ENCODE assay signal across 8 cellular contexts in the genomic region with DNA sequence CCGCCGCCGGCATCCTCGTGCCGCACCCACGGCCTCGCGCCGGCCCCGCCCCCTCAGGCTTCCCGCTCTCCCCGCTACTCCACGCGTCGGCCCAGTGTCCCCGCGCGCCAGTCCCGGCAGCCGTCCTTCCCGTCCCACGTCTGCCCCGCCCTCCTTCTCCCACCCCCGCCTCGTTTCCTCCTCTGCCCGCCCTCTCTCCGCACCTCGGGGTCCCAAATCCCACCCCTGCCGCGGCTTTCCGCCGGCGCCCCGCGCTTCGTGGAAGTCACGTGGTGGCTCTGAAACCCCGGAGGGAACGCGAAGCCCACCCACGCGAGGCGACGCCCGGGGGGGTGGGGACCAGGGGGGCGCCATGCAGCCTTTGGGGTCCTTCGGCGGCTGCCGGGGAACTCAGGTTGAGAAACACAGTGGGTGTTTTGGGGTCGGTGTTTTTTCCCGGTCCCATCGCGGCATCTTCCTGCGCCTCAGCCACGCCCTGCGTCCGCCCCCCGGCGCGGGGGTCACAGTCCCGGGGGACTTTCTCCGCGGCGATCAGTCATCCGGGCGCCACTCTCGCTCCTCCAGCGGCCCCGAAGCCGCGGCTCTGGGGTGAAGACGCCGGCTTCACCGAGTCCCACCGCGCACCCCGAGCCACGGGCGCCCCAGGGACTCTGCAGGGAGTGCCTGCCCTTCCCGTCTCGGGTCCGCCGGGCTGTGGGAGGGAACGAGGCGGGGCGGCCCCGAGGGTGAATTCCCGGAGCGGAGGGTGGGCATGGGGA. TPM values are rescaled to one million over a fixed set of nuclear protein-coding genes. Genes with fewer than 3 reads are reported as not detected.
DNase-seq lines count a peak whose midpoint lies in the region; ATAC-seq and TF ChIP-seq lines count a peak whose summit lies in the region.

BATF3 (minus strand) TSS at position 2 of the 758 bp plus-strand sequence. CDS start 78 bp downstream, outside the sequence.

- no peak within 1 kb of the TSS; the same call in 1 of the 2 replicates for H3K56ac ChIP-seq in IMR-90 (ENCODE audit: extremely low read depth, insufficient read depth, low read length)

- peak within 1 kb of the TSS; percentile 75; the same call in 1 of the 2 replicates for H3K23ac ChIP-seq in IMR-90 (ENCODE audit: low read depth, low read length)

- peak within 1 kb of the TSS; percentile 56 for H3K9ac ChIP-seq in IMR-90 (ENCODE audit: low read depth, low read length)

- H4K5ac ChIP-seq in IMR-90 (ENCODE audit: low read depth, low read length) = no peak within 1 kb of the TSS

- peaks cover 2% of the 10 kb centered on the region; the same call in 1 of the 2 replicates for H3K36me3 ChIP-seq in IMR-90 (ENCODE audit: control insufficient read depth, insufficient read depth, low read length)
- no peaks in the 10 kb centered on the region for H3K36me3 ChIP-seq in naive thymus-derived CD4-positive, alpha-beta T cell (ENCODE audit: control insufficient read depth in 2 of 3, insufficient read depth in 3 of 3, low read length in 3 of 3)
- H3K36me3 ChIP-seq in testis (ENCODE audit: low read depth, missing control alignments) = no peaks in the 10 kb centered on the region

- intact Hi-C loops in IMR-90 (cut with micrococcal nuclease) = loop anchor here (2.0 to 5.0 kb wide), 2 partner anchors 35 to 88 kb away; no protein-coding TSS in a partner anchor
- intact Hi-C loops in naive thymus-derived CD4-positive, alpha-beta T cell (cut with micrococcal nuclease) = loop anchor here (1.0 to 5.0 kb wide), 13 partner anchors 21 to 415 kb away; partner anchors contain the start of genes ATF3 (in 1 of the 2), FLVCR1 (in 1 of the 2) and PPP2R5A (in 1 of the 2)
- intact Hi-C loops in testis (cut with DNase I; ENCODE audit: low total_unique reads) = no loop called here

- H3K27me3 Mint-ChIP-seq in activated CD8-positive, alpha-beta T cell treated with anti-CD3 and anti-CD28 coated beads, Interleukin-2, amount 10 ng/mL, durations not matched to agents 7 days and 5 days (ENCODE audit: low read depth) = peaks cover 5% of the 10 kb centered on the region
- H3K27me3 Mint-ChIP-seq in endothelial cell (ENCODE audit: unreplicated experiment) = peaks cover 17% of the 10 kb centered on the region
- H3K27me3 Mint-ChIP-seq in naive thymus-derived CD4-positive, alpha-beta T cell = peaks cover 0 to 31% (median 5%) of the 10 kb centered on the region in 5 donors

- H2BK5ac ChIP-seq in IMR-90 (ENCODE audit: low read depth, low read length, poor library complexity, severe bottlenecking) = no peak within 1 kb of the TSS

- no peak within 1 kb of the TSS for H4K91ac ChIP-seq in IMR-90 (ENCODE audit: insufficient read depth, low read depth, low read length)

- no peaks in the 10 kb centered on the region for H3K9me3 Mint-ChIP-seq in activated CD8-positive, alpha-beta T cell treated with anti-CD3 and anti-CD28 coated beads, Interleukin-2, amount 10 ng/mL, durations not matched to agents 7 days and 5 days (ENCODE audit: insufficient read depth)
- H3K9me3 Mint-ChIP-seq in endothelial cell (ENCODE audit: unreplicated experiment) = no peaks in the 10 kb centered on the region
- no peaks in the 10 kb centered on the region for H3K9me3 Mint-ChIP-seq in naive thymus-derived CD4-positive, alpha-beta T cell

- TF ChIP-seq CTCF in AG10803 (conservative IDR thresholded peaks at IDR 0.05; ENCODE audit: low read length) = no peak
- TF ChIP-seq CTCF in IMR-90 (conservative IDR thresholded peaks at IDR 0.05; ENCODE audit: low read depth, low read length) = no peak
- TF ChIP-seq CTCF in endothelial cell (IDR thresholded peaks at IDR 0.05; ENCODE audit: unreplicated experiment) = no peak
- no peak for TF ChIP-seq CTCF in testis (IDR thresholded peaks at IDR 0.05)

- H3K9me1 ChIP-seq in IMR-90 (ENCODE audit: insufficient read depth, low read length) = no peaks in the 10 kb centered on the region

- H2BK20ac ChIP-seq in IMR-90 (ENCODE audit: low read depth, low read length) = no peak within 1 kb of the TSS

- peaks cover 52% of the 10 kb centered on the region for H3K4me1 Mint-ChIP-seq in activated CD8-positive, alpha-beta T cell treated with anti-CD3 and anti-CD28 coated beads, Interleukin-2, amount 10 ng/mL, durations not matched to agents 7 days and 5 days (ENCODE audit: low read depth)
- H3K4me1 Mint-ChIP-seq in endothelial cell (ENCODE audit: unreplicated experiment) = peaks cover 10% of the 10 kb centered on the region
- H3K4me1 Mint-ChIP-seq in naive thymus-derived CD4-positive, alpha-beta T cell = peaks cover 28 to 53% (median 46%) of the 10 kb centered on the region in 7 donors

- H3K9me3 ChIP-seq in IMR-90 (ENCODE audit: control insufficient read depth, insufficient read depth, low read length) (no peaks in the 10 kb centered on the region), testis (no peaks in the 10 kb centered on the region)
- no peaks in the 10 kb centered on the region for H3K9me3 ChIP-seq in naive thymus-derived CD4-positive, alpha-beta T cell (ENCODE audit: control insufficient read depth in 2 of 3, low read length in 3 of 3)

- peak within 1 kb of the TSS; percentile 92 for H2AFZ ChIP-seq in IMR-90 (replicated peaks; ENCODE audit: low read length, poor library complexity)

- ATAC-seq in GM19372 (IDR thresholded peaks at IDR 0.05; ENCODE audit: low read depth, unreplicated experiment) (peak; percentile 21), IMR-90 (ENCODE audit: low read depth) (peak; percentile 60)
- ATAC-seq in activated CD8-positive, alpha-beta T cell treated with anti-CD3 and anti-CD28 coated beads, Interleukin-2, amount 10 ng/mL, durations not matched to agents 7 days and 5 days = peak; percentile 63
- peak; percentile 58 for ATAC-seq in naive thymus-derived CD4-positive, alpha-beta T cell

- CTCF ChIA-PET in IMR-90 (lab: Yijun Ruan, JAX) = interaction anchor here (1.3 kb wide), 1 partner anchor 51 kb away, joined by 3 read pairs; no protein-coding TSS in a partner anchor
- CTCF ChIA-PET in activated CD8-positive, alpha-beta T cell treated with anti-CD3 and anti-CD28 coated beads, Interleukin-2, amount 10 ng/mL, durations not matched to agents 7 days and 5 days (lab: Charles Lee) = interaction anchor here (0.8 to 4.5 kb wide), 10 partner anchors 9 to 81 kb away, joined by 3 to 47 read pairs (median 4); no protein-coding TSS in a partner anchor
- CTCF ChIA-PET in naive thymus-derived CD4-positive, alpha-beta T cell (lab: Charles Lee) = interaction anchor here (1.3 to 1.7 kb wide), 4 partner anchors 41 to 62 kb away, joined by 4 to 9 read pairs (median 4); no protein-coding TSS in a partner anchor

- DNase-seq in AG10803 (ENCODE audit: low read depth) = peak; percentile 11
- DNase-seq in IMR-90 = no peak
- peak; percentile 52 for DNase-seq in activated CD8-positive, alpha-beta T cell treated with anti-CD3 and anti-CD28 coated beads, Interleukin-2, amount 10 ng/mL, durations not matched to agents 7 days and 5 days
- peak; percentile 22 for DNase-seq in endothelial cell (ENCODE audit: low spot score)
- peak; percentile 5 to 74 (median 41) for DNase-seq in naive thymus-derived CD4-positive, alpha-beta T cell
- peak; percentile 25 for DNase-seq in testis
- no peak for DNase-seq in AG08395 (ENCODE audit: low spot score)

- peak within 1 kb of the TSS; percentile 11 to 24; a peak in 1 of 4 replicates for H4K8ac ChIP-seq in IMR-90 (ENCODE audit: low read depth in 2 of 2, low read length in 2 of 2)

- POLR2A ChIA-PET in IMR-90 (lab: Charles Lee; ENCODE audit: unreplicated experiment) = interaction anchor here (0.6 kb wide), 1 partner anchor 34 kb away, joined by 5 read pairs; no protein-coding TSS in a partner anchor
- POLR2A ChIA-PET in activated CD8-positive, alpha-beta T cell treated with anti-CD3 and anti-CD28 coated beads, Interleukin-2, amount 10 ng/mL, durations not matched to agents 7 days and 5 days (lab: Charles Lee) = interaction anchor here (1.4 to 1.5 kb wide), 2 partner anchors 11 to 38 kb away, joined by 3 to 4 read pairs; no protein-coding TSS in a partner anchor
- POLR2A ChIA-PET in naive thymus-derived CD4-positive, alpha-beta T cell (lab: Charles Lee) = no interaction called here

- no TSS peak for BruUV-seq in IMR-90 (replicated peaks; lab: Mats Ljungman, UMichigan)

- H3K4me3 ChIP-seq in AG10803 (ENCODE audit: low read length) (peak within 1 kb of the TSS; percentile 54), IMR-90 (ENCODE audit: insufficient read depth, low read depth, low read length) (peak within 1 kb of the TSS; percentile 73), testis (peak within 1 kb of the TSS; percentile 60 to 76)
- peak within 1 kb of the TSS; percentile 56 for H3K4me3 ChIP-seq in naive thymus-derived CD4-positive, alpha-beta T cell (ENCODE audit: low read length)

- no peak within 1 kb of the TSS for H3K18ac ChIP-seq in IMR-90 (ENCODE audit: low read depth, low read length)

- H3K27ac ChIP-seq in IMR-90 (ENCODE audit: insufficient read depth, low read length) = peak within 1 kb of the TSS; percentile 15; the same call in 1 of the 2 replicates
- peak within 1 kb of the TSS; percentile 61 for H3K27ac ChIP-seq in naive thymus-derived CD4-positive, alpha-beta T cell (ENCODE audit: low read depth, low read length)
- no peak within 1 kb of the TSS for H3K27ac ChIP-seq in testis

- H3K27me3 ChIP-seq in IMR-90 (ENCODE audit: control insufficient read depth, insufficient read depth, low read length) = no peaks in the 10 kb centered on the region
- H3K27me3 ChIP-seq in naive thymus-derived CD4-positive, alpha-beta T cell (ENCODE audit: control insufficient read depth in 2 of 2, insufficient read depth in 2 of 2, low read length in 2 of 2) = no peaks in the 10 kb centered on the region
- peaks cover 4% of the 10 kb centered on the region for H3K27me3 ChIP-seq in testis

- no peak for TF ChIP-seq POLR2A in IMR-90 (IDR thresholded peaks at IDR 0.05; ENCODE audit: low read depth, low read length)
- TF ChIP-seq POLR2A in testis (IDR thresholded peaks at IDR 0.05) = no peak

- in situ Hi-C loops in IMR-90 (cut with MboI; ENCODE audit: low sequenced_read_pairs) = no loop called here

- H3K14ac ChIP-seq in IMR-90 (replicated peaks; ENCODE audit: low read depth, low read length) = 0 out of 2 replicates have a peak within 1 kb of the TSS, but pooled peaks have one; percentile 29

- H2AK9ac ChIP-seq in IMR-90 (replicated peaks; ENCODE audit: low read depth, low read length, poor library complexity) = peak within 1 kb of the TSS; percentile 67

- 0% methylated on average over 11 of the region's 89 CpGs; no CpG with 5 or more reads in 1 of the 2 experiments for WGBS in IMR-90 (ENCODE audit: extremely low coverage in 2 of 2, insufficient read length in 1 of 2), 2 experiments
- 0 to 1% methylated on average over 4 to 85 of the region's 89 CpGs for WGBS in testis, 2 donors

- no peak for TF ChIP-seq RAD21 in IMR-90 (IDR thresholded peaks at IDR 0.05; ENCODE audit: low read length)

- H3K4ac ChIP-seq in IMR-90 (ENCODE audit: low read depth, low read length) = peak within 1 kb of the TSS; percentile 45

- peak within 1 kb of the TSS; percentile 87 for H3K4me2 ChIP-seq in IMR-90 (ENCODE audit: low read depth, low read length)

- dilution Hi-C loops in IMR-90 (cut with HindIII; ENCODE audit: low sequenced_read_pairs, unreplicated experiment) = no loop called here

- no peaks in the 10 kb centered on the region for H4K20me1 ChIP-seq in IMR-90 (ENCODE audit: insufficient read depth, low read length)

- H3K79me1 ChIP-seq in IMR-90 (ENCODE audit: low read depth in 1 of 2, low read length in 2 of 2) = no peaks in the 10 kb centered on the region; a peak in 2 of 4 replicates

- H3K36me3 Mint-ChIP-seq in activated CD8-positive, alpha-beta T cell treated with anti-CD3 and anti-CD28 coated beads, Interleukin-2, amount 10 ng/mL, durations not matched to agents 7 days and 5 days (ENCODE audit: low read depth) = peaks cover 12% of the 10 kb centered on the region
- peaks cover 5% of the 10 kb centered on the region for H3K36me3 Mint-ChIP-seq in endothelial cell (ENCODE audit: low read depth, unreplicated experiment)
- H3K36me3 Mint-ChIP-seq in naive thymus-derived CD4-positive, alpha-beta T cell = peaks cover 0 to 7% (median 0%) of the 10 kb centered on the region in 5 donors

- H2BK120ac ChIP-seq in IMR-90 (ENCODE audit: low read depth, low read length) = peak within 1 kb of the TSS; percentile 6; the same call in 1 of the 2 replicates

- H3K4me3 Mint-ChIP-seq in activated CD8-positive, alpha-beta T cell treated with anti-CD3 and anti-CD28 coated beads, Interleukin-2, amount 10 ng/mL, durations not matched to agents 7 days and 5 days = peak within 1 kb of the TSS; percentile 87
- H3K4me3 Mint-ChIP-seq in endothelial cell (ENCODE audit: unreplicated experiment) = peak within 1 kb of the TSS; percentile 72
- peak within 1 kb of the TSS; percentile 83 to 91 (median 88) for H3K4me3 Mint-ChIP-seq in naive thymus-derived CD4-positive, alpha-beta T cell

- peak within 1 kb of the TSS; percentile 80 for H3K27ac Mint-ChIP-seq in activated CD8-positive, alpha-beta T cell treated with anti-CD3 and anti-CD28 coated beads, Interleukin-2, amount 10 ng/mL, durations not matched to agents 7 days and 5 days
- H3K27ac Mint-ChIP-seq in endothelial cell (ENCODE audit: unreplicated experiment) = no peak within 1 kb of the TSS
- peak within 1 kb of the TSS; percentile 47 to 91 (median 71) for H3K27ac Mint-ChIP-seq in naive thymus-derived CD4-positive, alpha-beta T cell

- H3K4me1 ChIP-seq in IMR-90 (ENCODE audit: control insufficient read depth, insufficient read depth, low read length) (peaks cover 3% of the 10 kb centered on the region; the same call in 1 of the 2 replicates), testis (peaks cover 4% of the 10 kb centered on the region)
- peaks cover 9 to 20% of the 10 kb centered on the region in 2 donors for H3K4me1 ChIP-seq in naive thymus-derived CD4-positive, alpha-beta T cell (ENCODE audit: control insufficient read depth in 2 of 2, insufficient read depth in 2 of 2, low read length in 2 of 2)

- H2AK5ac ChIP-seq in IMR-90 (ENCODE audit: low read depth, low read length) = peak within 1 kb of the TSS; percentile 25

- 0 out of 3 replicates have a peak within 1 kb of the TSS, but pooled peaks have one; percentile 55 for H2BK15ac ChIP-seq in IMR-90 (ENCODE audit: low read depth, low read length)

RNA-seq across cellular contexts. Expression of gene BATF3, which starts in this region (rescaled TPM):
- 1.6 and 2.2 TPM in 2 replicates for total RNA-seq in IMR-90 (2012; rRNA removed)
- polyA plus RNA-seq in IMR-90 (2012; rRNA removed) = 3.0 and 3.9 TPM in 2 replicates
- polyA plus RNA-seq in IMR-90 (2012; cell fraction: cytosol; rRNA removed) = 3.4 and 3.8 TPM in 2 replicates
- polyA plus RNA-seq in IMR-90 (2012; cell fraction: nucleus; rRNA removed; ENCODE audit: low replicate concordance) = 5.1 and 5.2 TPM in 2 replicates
- total RNA-seq in activated CD8-positive, alpha-beta T cell treated with anti-CD3 and anti-CD28 coated beads, Interleukin-2, amount 10 ng/mL, durations not matched to agents 7 days and 5 days = 10 to 100 TPM; 31.3 to 32.6 TPM
- 0.54 TPM for total RNA-seq in endothelial cell (ENCODE audit: unreplicated experiment)
- 10 to 100 TPM in 1 of 5 experiments, 1 to 10 TPM in 3, under 1 TPM in 1; 0.27 to 40.2 (median 1.2) TPM for total RNA-seq in naive thymus-derived CD4-positive, alpha-beta T cell
- polyA plus RNA-seq in naive thymus-derived CD4-positive, alpha-beta T cell = under 1 TPM; 0.69 to 0.98 TPM
- total RNA-seq in testis = 1 to 10 TPM; 1.1 to 2.5 TPM
- polyA plus RNA-seq in testis (ENCODE audit: insufficient read depth, low read depth, low replicate concordance) = 4.2 TPM

Comparison
In these comparisons a context has a peak if more than half of its experiments do, and no peak if none do; other contexts are left out.
1. Peak in DNase-seq in endothelial cell; RNA of the gene not detected or under 1 TPM.
2. DNase-seq: peak in AG10803 (single experiment), activated CD8-positive, alpha-beta T cell treated with anti-CD3 and anti-CD28 coated beads, Interleukin-2, amount 10 ng/mL, durations not matched to agents 7 days and 5 days (single experiment), naive thymus-derived CD4-positive, alpha-beta T cell (9 of 9) and testis (single experiment); none in IMR-90 (single experiment) and AG08395 (single experiment).
3. H3K27ac ChIP-seq: peak in IMR-90 (single experiment) and naive thymus-derived CD4-positive, alpha-beta T cell (single experiment); none in testis (0 of 2).
4. Peak in every context shown above with its lines, with median percentiles within 50 percentile points of each other: H3K4me3 ChIP-seq, ATAC-seq and H3K4me3 Mint-ChIP-seq.